ENCODE assay signal across 1 cellular context in genomic region chr16:66886914-66887313, GRCh38.
TF ChIP-seq lines count a peak whose summit lies in the region.

No MANE protein-coding gene starts in this region.

TF ChIP-seq in IMR-90, 13 proteins besides CTCF, POLR2A, EP300 and RAD21:
- no peak for TF ChIP-seq BHLHE40 (IDR thresholded peaks at IDR 0.05; ENCODE audit: low read depth, low read length)
- no peak for TF ChIP-seq MAFK (IDR thresholded peaks at IDR 0.05; ENCODE audit: low read depth, low read length)
- TF ChIP-seq NFE2L2 (IDR thresholded peaks at IDR 0.05; ENCODE audit: low read depth, low read length), result no peak
- TF ChIP-seq MAZ (IDR thresholded peaks at IDR 0.05; ENCODE audit: borderline replicate concordance, low read depth, low read length), result no peak
- TF ChIP-seq, protein P1, sequence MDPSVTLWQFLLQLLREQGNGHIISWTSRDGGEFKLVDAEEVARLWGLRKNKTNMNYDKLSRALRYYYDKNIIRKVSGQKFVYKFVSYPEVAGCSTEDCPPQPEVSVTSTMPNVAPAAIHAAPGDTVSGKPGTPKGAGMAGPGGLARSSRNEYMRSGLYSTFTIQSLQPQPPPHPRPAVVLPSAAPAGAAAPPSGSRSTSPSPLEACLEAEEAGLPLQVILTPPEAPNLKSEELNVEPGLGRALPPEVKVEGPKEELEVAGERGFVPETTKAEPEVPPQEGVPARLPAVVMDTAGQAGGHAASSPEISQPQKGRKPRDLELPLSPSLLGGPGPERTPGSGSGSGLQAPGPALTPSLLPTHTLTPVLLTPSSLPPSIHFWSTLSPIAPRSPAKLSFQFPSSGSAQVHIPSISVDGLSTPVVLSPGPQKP (IDR thresholded peaks at IDR 0.05; ENCODE audit: borderline replicate concordance, low read depth, low read length), result no peak
- no peak for TF ChIP-seq MXI1 (IDR thresholded peaks at IDR 0.05; ENCODE audit: borderline replicate concordance, low read depth, low read length)
